ENCODE assay signal across 12 cellular contexts in the genomic region with DNA sequence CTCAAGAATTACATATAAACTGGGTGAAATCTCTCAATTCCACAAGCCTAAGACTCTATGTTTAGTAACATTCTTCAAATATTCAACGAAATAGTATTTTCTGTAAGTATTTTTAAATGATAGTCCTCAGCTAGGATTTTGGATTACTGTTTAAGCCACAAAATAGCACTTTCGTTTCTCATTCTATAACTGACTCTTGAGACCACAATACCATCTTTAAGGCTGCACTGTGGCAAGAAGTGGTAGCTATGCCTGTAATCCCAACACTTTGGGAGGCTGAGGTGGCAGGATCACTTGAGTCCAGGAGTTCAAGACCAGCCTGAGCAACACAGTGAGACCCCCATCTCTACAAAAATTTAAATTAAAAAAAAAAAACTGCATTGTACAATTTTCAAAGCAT.
DNase-seq lines count a peak whose midpoint lies in the region; ATAC-seq and TF ChIP-seq lines count a peak whose summit lies in the region.
"Had no signal": no experiment of that assay in that cellular context is flagged by ENCODE, and none has a peak within 500 bp of the region (broad histone marks: within the 10 kb centered on the region; RNA-seq: fewer than 3 reads in every experiment).

No MANE protein-coding gene starts in this region.

- peaks cover 4% of the 10 kb centered on the region for H3K36me3 ChIP-seq in skeletal muscle satellite cell (ENCODE audit: insufficient read depth, low read length)
- H3K36me3 ChIP-seq in body of pancreas (replicated peaks in 1 of 2; ENCODE audit: insufficient read depth in 1 of 2, low read depth in 2 of 2), result no peaks in the 10 kb centered on the region
- H3K36me3 ChIP-seq: gastrocnemius medialis, sigmoid colon had no signal

- intact Hi-C loops in body of pancreas (cut with DNase I), result no loop called here

- H3K4me1 ChIP-seq in skeletal muscle satellite cell (ENCODE audit: control insufficient read depth, insufficient read depth, low read length) (peaks cover 7% of the 10 kb centered on the region), body of pancreas (no peaks in the 10 kb centered on the region)
- H3K4me1 ChIP-seq: sigmoid colon had no signal

- WGBS in body of pancreas, 2 donors, result 55% methylated on average over 2 of the region's 2 CpGs

- no peaks in the 10 kb centered on the region for H3K27me3 ChIP-seq in skeletal muscle satellite cell (ENCODE audit: control insufficient read depth, insufficient read depth, low read length)
- no peaks in the 10 kb centered on the region for H3K27me3 ChIP-seq in body of pancreas
- H3K27me3 ChIP-seq: gastrocnemius medialis, sigmoid colon had no signal

- ATAC-seq in GM19372 (IDR thresholded peaks at IDR 0.05; ENCODE audit: low read depth, unreplicated experiment) (peak; percentile 78), HG02623 (IDR thresholded peaks at IDR 0.05; ENCODE audit: unreplicated experiment) (peak; percentile 58), HG03520 (IDR thresholded peaks at IDR 0.05; ENCODE audit: unreplicated experiment) (peak; percentile 70), body of pancreas (no peak)
- ATAC-seq: natural killer cell treated with Interleukin-12 subunit alpha and Interleukin-12 subunit beta and Interleukin-15 and Interleukin-18, amount 100 ng/mL, for 72 hours had no signal

- no peak for TF ChIP-seq CTCF in body of pancreas (IDR thresholded peaks at IDR 0.05)

- H3K9me3 ChIP-seq in skeletal muscle satellite cell (replicated peaks; ENCODE audit: low read length) (no peaks in the 10 kb centered on the region), body of pancreas (no peaks in the 10 kb centered on the region)
- H3K9me3 ChIP-seq: gastrocnemius medialis, sigmoid colon had no signal

- no peak for DNase-seq in retina
- DNase-seq in NCI-H524 treated with DMSO at 0.1 percent for 48 hours (lab: John Stamatoyannopoulos, UW), result no peak
- DNase-seq in body of pancreas, result no peak
- DNase-seq: activated CD4-positive, alpha-beta T cell treated with anti-CD3 and anti-CD28 coated beads for 1 hour; NCI-H1048; sigmoid colon had no signal

- H3K9ac ChIP-seq in skeletal muscle satellite cell (ENCODE audit: low read depth, low read length), result no peak overlapping the region

- no peak overlapping the region for H3K27ac ChIP-seq in body of pancreas
- H3K27ac ChIP-seq: gastrocnemius medialis, sigmoid colon had no signal

- peak overlapping the region; percentile 35 for H3K4me2 ChIP-seq in skeletal muscle satellite cell (ENCODE audit: low read length)

- no peak overlapping the region for H3K4me3 ChIP-seq in skeletal muscle satellite cell (ENCODE audit: low read length)
- H3K4me3 ChIP-seq in body of pancreas, result no peak overlapping the region
- H3K4me3 ChIP-seq: gastrocnemius medialis, sigmoid colon had no signal

- no peak for TF ChIP-seq POLR2A in body of pancreas (IDR thresholded peaks at IDR 0.05)
